8 cellular contexts compared by ENCODE assay signal in genomic region chr6:95576218-95576617, GRCh38.
A peak's percentile ranks its signal among the peaks of the same experiment; 100 is the strongest.
DNase-seq lines count a peak whose midpoint lies in the region; ATAC-seq and TF ChIP-seq lines count a peak whose summit lies in the region.

No MANE protein-coding gene starts in this region.

- no peaks in the 10 kb centered on the region for H3K36me3 ChIP-seq in HUES48 (ENCODE audit: control insufficient read depth, insufficient read depth, low read length)
- no peaks in the 10 kb centered on the region for H3K36me3 ChIP-seq in brain microvascular endothelial cell (replicated peaks)
- no peaks in the 10 kb centered on the region for H3K36me3 ChIP-seq in muscle layer of duodenum (ENCODE audit: control insufficient read depth in 1 of 2, insufficient read depth in 2 of 2, low read length in 2 of 2)

- ATAC-seq in GM19324 (IDR thresholded peaks at IDR 0.05; ENCODE audit: low FRiP score, unreplicated experiment) = no peak

- no peak for DNase-seq in AG10803 (ENCODE audit: low read depth)
- DNase-seq in brain microvascular endothelial cell = no peak
- no peak for DNase-seq in NCI-H2107 (lab: John Stamatoyannopoulos, UW)
- no peak for DNase-seq in islet precursor cell
- no peak for DNase-seq in COR-L47 (lab: John Stamatoyannopoulos, UW)

- H3K27me3 ChIP-seq in HUES48 (ENCODE audit: control insufficient read depth, insufficient read depth, low read length) (no peaks in the 10 kb centered on the region), brain microvascular endothelial cell (replicated peaks) (no peaks in the 10 kb centered on the region), muscle layer of duodenum (ENCODE audit: low read depth, low read length) (no peaks in the 10 kb centered on the region)

- H3K4me1 ChIP-seq in HUES48 (ENCODE audit: control insufficient read depth, insufficient read depth, low read length) (peaks cover 25% of the 10 kb centered on the region), muscle layer of duodenum (ENCODE audit: control insufficient read depth in 1 of 2, insufficient read depth in 2 of 2, low read length in 2 of 2) (peaks cover 11 to 16% of the 10 kb centered on the region in 2 donors)

- no peaks in the 10 kb centered on the region for H3K9me3 ChIP-seq in HUES48 (ENCODE audit: control insufficient read depth, insufficient read depth, low read length)
- no peaks in the 10 kb centered on the region for H3K9me3 ChIP-seq in muscle layer of duodenum (ENCODE audit: control insufficient read depth in 1 of 2, low read length in 2 of 2)

- TF ChIP-seq CTCF in AG10803 (conservative IDR thresholded peaks at IDR 0.05; ENCODE audit: low read length) (no peak), brain microvascular endothelial cell (IDR thresholded peaks at IDR 0.05; ENCODE audit: low read depth, low read length, missing control alignments) (no peak)

- H3K9ac ChIP-seq in HUES48 (ENCODE audit: low read depth, low read length) = no peak overlapping the region

- in situ Hi-C loops in brain microvascular endothelial cell (cut with HindIII; ENCODE audit: low pct_ligation_motif_present, low sequenced_read_pairs) = no loop called here

- H3K4me3 ChIP-seq in AG10803 (ENCODE audit: low read length) = peak overlapping the region; percentile 93
- H3K4me3 ChIP-seq in HUES48 (ENCODE audit: low read depth, low read length) = peak overlapping the region; percentile 93
- H3K4me3 ChIP-seq in brain microvascular endothelial cell (ENCODE audit: low read depth, low read length) = peak overlapping the region; percentile 67
- peak overlapping the region; percentile 91 to 99 for H3K4me3 ChIP-seq in muscle layer of duodenum (ENCODE audit: low read depth in 1 of 2, low read length in 2 of 2)

- H3K27ac ChIP-seq in HUES48 (ENCODE audit: low read depth, low read length) (peak overlapping the region; percentile 96), brain microvascular endothelial cell (peak overlapping the region; percentile 85), muscle layer of duodenum (ENCODE audit: low read length) (peak overlapping the region; percentile 97)
